ENCODE assay signal across 1 cellular context in genomic region chr1:5796028-5796427, GRCh38.
TF ChIP-seq lines count a peak whose summit lies in the region.

No MANE protein-coding gene starts in this region.

TF ChIP-seq in H1, 55 proteins besides CTCF, POLR2A, EP300 and RAD21:
- TF ChIP-seq CBX8 (IDR thresholded peaks at IDR 0.05; ENCODE audit: borderline replicate concordance, low read depth, low read length), result no peak
- no peak for TF ChIP-seq SUZ12 (IDR thresholded peaks at IDR 0.05; ENCODE audit: low read length)
- TF ChIP-seq TAF1 (IDR thresholded peaks at IDR 0.05; ENCODE audit: low read depth, low read length), result no peak
- TF ChIP-seq ASH2L (IDR thresholded peaks at IDR 0.05; ENCODE audit: low read length), result no peak
- TF ChIP-seq YY1 (IDR thresholded peaks at IDR 0.05; ENCODE audit: low read depth, low read length), result no peak
- TF ChIP-seq SIX5 (IDR thresholded peaks at IDR 0.05; ENCODE audit: low read depth, low read length), result no peak
- TF ChIP-seq GABPA (IDR thresholded peaks at IDR 0.05; ENCODE audit: borderline replicate concordance, insufficient read depth, low read length), result no peak
- no peak for TF ChIP-seq TBP (IDR thresholded peaks at IDR 0.05; ENCODE audit: low read depth, low read length)
- no peak for TF ChIP-seq EZH2 (IDR thresholded peaks at IDR 0.05; ENCODE audit: low read depth, low read length, severe bottlenecking)
- TF ChIP-seq CEBPB (IDR thresholded peaks at IDR 0.05; ENCODE audit: low read depth, low read length), result no peak
- no peak for TF ChIP-seq RBBP5 (IDR thresholded peaks at IDR 0.05; ENCODE audit: borderline replicate concordance, low read depth, low read length)
- no peak for TF ChIP-seq GTF2F1 (IDR thresholded peaks at IDR 0.05; ENCODE audit: borderline replicate concordance, low read depth, low read length)
- no peak for TF ChIP-seq RFX5 (IDR thresholded peaks at IDR 0.05; ENCODE audit: borderline replicate concordance, low read depth, low read length)
- TF ChIP-seq CHD1 (IDR thresholded peaks at IDR 0.05; ENCODE audit: low read depth, low read length), result no peak
- no peak for TF ChIP-seq RNF2 (IDR thresholded peaks at IDR 0.05; ENCODE audit: borderline replicate concordance, low read depth, low read length, missing control alignments, poor library complexity, severe bottlenecking)
